ENCODE assay signal across 8 cellular contexts in the genomic region with DNA sequence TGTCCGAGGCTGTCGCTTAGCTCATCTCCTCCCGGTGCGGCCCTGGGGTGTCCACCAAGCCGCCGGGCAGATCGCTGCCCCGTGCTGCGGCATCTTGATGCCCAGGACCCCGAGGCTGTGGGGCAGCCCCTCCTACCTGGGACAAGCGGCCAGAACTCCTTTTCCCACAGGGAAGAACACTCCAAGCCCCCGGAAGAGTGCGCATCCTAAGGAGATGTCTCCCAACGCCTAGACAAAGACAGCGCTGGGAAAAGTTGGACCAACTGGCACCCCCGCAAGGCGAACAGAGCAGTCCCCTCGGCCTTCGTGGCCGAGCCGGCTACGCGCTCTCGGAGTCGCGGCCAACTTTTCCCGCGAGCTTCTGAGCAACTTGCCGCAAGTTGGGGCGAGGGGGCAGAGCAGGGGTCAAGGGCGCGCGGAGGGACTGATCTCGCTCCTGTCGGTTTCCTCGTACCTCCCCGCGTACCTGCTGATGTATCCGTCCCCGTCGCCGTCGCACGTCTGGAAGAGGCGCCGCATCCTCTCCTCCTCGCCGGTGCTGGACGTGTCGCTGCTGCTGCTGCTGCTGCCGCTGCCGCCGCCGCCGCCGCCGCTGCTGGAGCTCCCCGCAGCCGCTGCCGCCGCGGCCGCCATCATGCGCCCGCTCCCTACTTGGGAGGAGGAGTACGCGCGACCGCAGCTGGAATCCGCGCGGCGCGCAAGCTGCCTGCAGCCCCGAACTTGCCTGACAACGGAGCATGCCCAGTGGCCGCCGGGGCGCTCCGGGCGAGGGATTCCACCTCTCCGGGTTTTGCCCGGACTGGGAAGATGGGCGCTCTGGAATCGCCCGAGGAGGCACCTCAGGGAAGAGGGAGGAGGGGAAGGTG. TPM values are rescaled to one million over a fixed set of nuclear protein-coding genes. Genes with fewer than 3 reads are reported as not detected.
A peak's percentile ranks its signal among the peaks of the same experiment; 100 is the strongest.
DNase-seq lines count a peak whose midpoint lies in the region; ATAC-seq, FAIRE-seq and TF ChIP-seq lines count a peak whose summit lies in the region.

A gene (minus strand): TSS at position 675 of the 866 bp plus-strand sequence.

- H3K36me3 Mint-ChIP-seq in activated CD4-positive, alpha-beta memory T cell treated with anti-CD3 and anti-CD28 coated beads for 36 hours = peaks cover 11% of the 10 kb centered on the region
- H3K36me3 Mint-ChIP-seq in stimulated activated effector memory CD8-positive, alpha-beta T cell treated with anti-CD3 and anti-CD28 coated beads, Interleukin-12 subunit alpha, Interleukin-12 subunit beta, amount 100 ng/mL, for 72 hours = no peaks in the 10 kb centered on the region

- H3K4me1 Mint-ChIP-seq in activated CD4-positive, alpha-beta memory T cell treated with anti-CD3 and anti-CD28 coated beads for 36 hours (ENCODE audit: low read depth) = peaks cover 14% of the 10 kb centered on the region
- H3K4me1 Mint-ChIP-seq in stimulated activated effector memory CD8-positive, alpha-beta T cell treated with anti-CD3 and anti-CD28 coated beads, Interleukin-12 subunit alpha, Interleukin-12 subunit beta, amount 100 ng/mL, for 72 hours = peaks cover 22% of the 10 kb centered on the region

- BruUV-seq in endothelial cell of umbilical vein (replicated peaks; lab: Mats Ljungman, UMichigan) = no TSS peak

- dilution Hi-C loops in endothelial cell of umbilical vein (cut with MboI; ENCODE audit: extremely low pct_ligation_motif_present, low sequenced_read_pairs) = no loop called here

- H3K27me3 Mint-ChIP-seq in activated CD4-positive, alpha-beta memory T cell treated with anti-CD3 and anti-CD28 coated beads for 36 hours = peaks cover 61% of the 10 kb centered on the region

- no peak for TF ChIP-seq POLR2A in endothelial cell of umbilical vein (IDR thresholded peaks at IDR 0.05; ENCODE audit: low read depth, low read length)

- H3K36me3 ChIP-seq in endothelial cell of umbilical vein (ENCODE audit: control insufficient read depth in 2 of 2, extremely low read depth in 1 of 2, insufficient read depth in 2 of 2, low read length in 2 of 2) = no peaks in the 10 kb centered on the region

- no peak within 1 kb of the TSS for H3K27ac Mint-ChIP-seq in activated CD4-positive, alpha-beta memory T cell treated with anti-CD3 and anti-CD28 coated beads for 36 hours
- no peak within 1 kb of the TSS for H3K27ac Mint-ChIP-seq in stimulated activated effector memory CD8-positive, alpha-beta T cell treated with anti-CD3 and anti-CD28 coated beads, Interleukin-12 subunit alpha, Interleukin-12 subunit beta, amount 100 ng/mL, for 72 hours

- peak; percentile 15 for FAIRE-seq in endothelial cell of umbilical vein (lab: Jason Lieb, UNC)

- peak within 1 kb of the TSS; percentile 85 for H2AFZ ChIP-seq in endothelial cell of umbilical vein (ENCODE audit: low read depth, low read length)

- no peak for TF ChIP-seq CTCF in endothelial cell of umbilical vein (IDR thresholded peaks at IDR 0.05; ENCODE audit: extremely low read depth in 1 of 2, insufficient read depth in 1 of 2, low read depth in 1 of 2, low read length in 2 of 2)

- CTCF ChIA-PET in activated CD4-positive, alpha-beta memory T cell treated with anti-CD3 and anti-CD28 coated beads for 36 hours (lab: Charles Lee) = interaction anchor here (2.1 kb wide), 1 partner anchor 109 kb away, joined by 7 read pairs; no protein-coding TSS in a partner anchor
- CTCF ChIA-PET in endothelial cell of umbilical vein (lab: Charles Lee) = interaction anchor here (1.2 to 3.1 kb wide), 8 partner anchors 16 to 492 kb away, joined by 3 to 13 read pairs (median 6); a partner anchor contains a TSS

- H3K9ac ChIP-seq in endothelial cell of umbilical vein (replicated peaks; ENCODE audit: extremely low read depth, insufficient read depth, low read length) = no peak within 1 kb of the TSS

- POLR2A ChIA-PET in activated CD4-positive, alpha-beta memory T cell treated with anti-CD3 and anti-CD28 coated beads for 36 hours (lab: Charles Lee) = interaction anchor here (0.8 kb wide), 1 partner anchor 194 kb away, joined by 3 read pairs; no protein-coding TSS in a partner anchor
- POLR2A ChIA-PET in endothelial cell of umbilical vein (lab: Charles Lee) = interaction anchor here (0.6 kb wide), 1 partner anchor 116 kb away, joined by 5 read pairs; no protein-coding TSS in a partner anchor

- no peaks in the 10 kb centered on the region for H3K9me1 ChIP-seq in endothelial cell of umbilical vein (replicated peaks; ENCODE audit: control insufficient read depth, extremely low read depth, insufficient read depth, low read length)

- intact Hi-C loops in activated CD4-positive, alpha-beta memory T cell treated with anti-CD3 and anti-CD28 coated beads for 36 hours (cut with micrococcal nuclease) = no loop called here
- intact Hi-C loops in endothelial cell of umbilical vein (cut with micrococcal nuclease) = loop anchor here (2.0 kb wide), 1 partner anchor 25 kb away; a partner anchor contains a TSS

- peaks cover 18% of the 10 kb centered on the region for H3K4me1 ChIP-seq in endothelial cell of umbilical vein (ENCODE audit: control insufficient read depth, extremely low read depth, insufficient read depth, low read length)

- peaks cover 3% of the 10 kb centered on the region for H4K20me1 ChIP-seq in endothelial cell of umbilical vein (replicated peaks; ENCODE audit: control insufficient read depth, extremely low read depth, insufficient read depth, low read length)

- H3K4me3 Mint-ChIP-seq in activated CD4-positive, alpha-beta memory T cell treated with anti-CD3 and anti-CD28 coated beads for 36 hours = peak within 1 kb of the TSS; percentile 71
- peak within 1 kb of the TSS; percentile 74 for H3K4me3 Mint-ChIP-seq in stimulated activated effector memory CD8-positive, alpha-beta T cell treated with anti-CD3 and anti-CD28 coated beads, Interleukin-12 subunit alpha, Interleukin-12 subunit beta, amount 100 ng/mL, for 72 hours

- peak within 1 kb of the TSS; percentile 70 for H3K4me2 ChIP-seq in endothelial cell of umbilical vein (ENCODE audit: insufficient read depth, low read length)

- no peak within 1 kb of the TSS for H3K27ac ChIP-seq in endothelial cell of umbilical vein (ENCODE audit: insufficient read depth, low read depth, low read length)

- peak; percentile 30 for DNase-seq in activated naive CD4-positive, alpha-beta T cell treated with Interleukin-2 at 50 U/mL for 16 hours
- DNase-seq in activated naive CD4-positive, alpha-beta T cell (lab: John Stamatoyannopoulos, UW) = no peak
- DNase-seq in NCI-H2081 treated with DMSO at 0.1 percent for 48 hours (lab: John Stamatoyannopoulos, UW) = peak; percentile 11
- peak; percentile 51 for DNase-seq in activated CD4-positive, alpha-beta memory T cell treated with anti-CD3 and anti-CD28 coated beads for 36 hours
- peak; percentile 73 for DNase-seq in endothelial cell of umbilical vein (ENCODE audit: low read depth, low spot score)
- DNase-seq in medulla oblongata (ENCODE audit: extremely low spot score) = peak; percentile 30
- DNase-seq in stimulated activated effector memory CD8-positive, alpha-beta T cell treated with anti-CD3 and anti-CD28 coated beads, Interleukin-12 subunit alpha, Interleukin-12 subunit beta, amount 100 ng/mL, for 72 hours (ENCODE audit: low spot score in 2 of 2) = peak in 1 of 2 donors; percentile 58

- H3K4me3 ChIP-seq in endothelial cell of umbilical vein (replicated peaks in 1 of 3; ENCODE audit: insufficient read depth in 1 of 3, low read depth in 1 of 3, low read length in 3 of 3) = peak within 1 kb of the TSS; percentile 10 to 69 (median 47)

- peaks cover 5% of the 10 kb centered on the region for H3K9me3 ChIP-seq in endothelial cell of umbilical vein (replicated peaks; ENCODE audit: control insufficient read depth, insufficient read depth, low read length)

- ATAC-seq in stimulated activated effector memory CD8-positive, alpha-beta T cell treated with anti-CD3 and anti-CD28 coated beads, Interleukin-12 subunit alpha, Interleukin-12 subunit beta, amount 100 ng/mL, for 72 hours = peak; percentile 71
- ATAC-seq in HG03045 (IDR thresholded peaks at IDR 0.05; ENCODE audit: unreplicated experiment) = no peak

- peaks cover 16% of the 10 kb centered on the region for H3K9me3 Mint-ChIP-seq in activated CD4-positive, alpha-beta memory T cell treated with anti-CD3 and anti-CD28 coated beads for 36 hours
- H3K9me3 Mint-ChIP-seq in stimulated activated effector memory CD8-positive, alpha-beta T cell treated with anti-CD3 and anti-CD28 coated beads, Interleukin-12 subunit alpha, Interleukin-12 subunit beta, amount 100 ng/mL, for 72 hours = peaks cover 10% of the 10 kb centered on the region

- no peaks in the 10 kb centered on the region for H3K79me2 ChIP-seq in endothelial cell of umbilical vein (ENCODE audit: control insufficient read depth, insufficient read depth, low read length)

- H3K27me3 ChIP-seq in endothelial cell of umbilical vein (ENCODE audit: control insufficient read depth in 2 of 2, insufficient read depth in 2 of 2, low read length in 2 of 2) = peaks cover 22 to 31% of the 10 kb centered on the region in 2 experiments

TF ChIP-seq in endothelial cell of umbilical vein, 7 proteins besides CTCF, POLR2A, EP300 and RAD21:
- TF ChIP-seq JUN (IDR thresholded peaks at IDR 0.05; ENCODE audit: borderline replicate concordance, insufficient read depth, insufficient read length, low read depth) = no peak
- peak; percentile 80 for TF ChIP-seq EZH2 (IDR thresholded peaks at IDR 0.05; ENCODE audit: borderline replicate concordance, low read depth, low read length, severe bottlenecking)
- TF ChIP-seq FOS (IDR thresholded peaks at IDR 0.05; ENCODE audit: borderline replicate concordance, insufficient read depth, low read length) = peak; percentile 8

RNA-seq across cellular contexts. Expression of the gene that starts here (rescaled TPM):
- 1 to 10 TPM; 4.0 to 4.1 TPM for total RNA-seq in activated CD4-positive, alpha-beta memory T cell treated with anti-CD3 and anti-CD28 coated beads for 36 hours
- total RNA-seq in endothelial cell of umbilical vein = 23.0 and 27.5 TPM in 2 replicates
- 4.4 and 6.9 TPM in 2 replicates for polyA plus RNA-seq in endothelial cell of umbilical vein
- polyA plus RNA-seq in endothelial cell of umbilical vein (2011; cell fraction: cytosol; rRNA removed) = 7.9 and 11.1 TPM in 2 replicates
- 15.5 and 16.4 TPM in 2 replicates for polyA plus RNA-seq in endothelial cell of umbilical vein (2011; cell fraction: nucleus; rRNA removed)
- polyA plus RNA-seq in endothelial cell of umbilical vein (2012) = 10.3 and 11.5 TPM in 2 replicates
- polyA minus RNA-seq in endothelial cell of umbilical vein = 30.2 and 52.3 TPM in 2 replicates
- 0.10 TPM for polyA minus RNA-seq in endothelial cell of umbilical vein (2011; cell fraction: cytosol; rRNA and poly(A)+ RNA removed)
- 27.6 and 31.4 TPM in 2 replicates for polyA minus RNA-seq in endothelial cell of umbilical vein (2011; cell fraction: nucleus; rRNA and poly(A)+ RNA removed)

Comparison
In these comparisons a context has a peak if more than half of its experiments do, and no peak if none do; other contexts are left out.
1. DNase-seq: peak in activated naive CD4-positive, alpha-beta T cell treated with Interleukin-2 at 50 U/mL for 16 hours (single experiment), NCI-H2081 treated with DMSO at 0.1 percent for 48 hours (single experiment), activated CD4-positive, alpha-beta memory T cell treated with anti-CD3 and anti-CD28 coated beads for 36 hours (single experiment), endothelial cell of umbilical vein (single experiment) and medulla oblongata (single experiment); none in activated naive CD4-positive, alpha-beta T cell (0 of 4).